In the genomic region with DNA sequence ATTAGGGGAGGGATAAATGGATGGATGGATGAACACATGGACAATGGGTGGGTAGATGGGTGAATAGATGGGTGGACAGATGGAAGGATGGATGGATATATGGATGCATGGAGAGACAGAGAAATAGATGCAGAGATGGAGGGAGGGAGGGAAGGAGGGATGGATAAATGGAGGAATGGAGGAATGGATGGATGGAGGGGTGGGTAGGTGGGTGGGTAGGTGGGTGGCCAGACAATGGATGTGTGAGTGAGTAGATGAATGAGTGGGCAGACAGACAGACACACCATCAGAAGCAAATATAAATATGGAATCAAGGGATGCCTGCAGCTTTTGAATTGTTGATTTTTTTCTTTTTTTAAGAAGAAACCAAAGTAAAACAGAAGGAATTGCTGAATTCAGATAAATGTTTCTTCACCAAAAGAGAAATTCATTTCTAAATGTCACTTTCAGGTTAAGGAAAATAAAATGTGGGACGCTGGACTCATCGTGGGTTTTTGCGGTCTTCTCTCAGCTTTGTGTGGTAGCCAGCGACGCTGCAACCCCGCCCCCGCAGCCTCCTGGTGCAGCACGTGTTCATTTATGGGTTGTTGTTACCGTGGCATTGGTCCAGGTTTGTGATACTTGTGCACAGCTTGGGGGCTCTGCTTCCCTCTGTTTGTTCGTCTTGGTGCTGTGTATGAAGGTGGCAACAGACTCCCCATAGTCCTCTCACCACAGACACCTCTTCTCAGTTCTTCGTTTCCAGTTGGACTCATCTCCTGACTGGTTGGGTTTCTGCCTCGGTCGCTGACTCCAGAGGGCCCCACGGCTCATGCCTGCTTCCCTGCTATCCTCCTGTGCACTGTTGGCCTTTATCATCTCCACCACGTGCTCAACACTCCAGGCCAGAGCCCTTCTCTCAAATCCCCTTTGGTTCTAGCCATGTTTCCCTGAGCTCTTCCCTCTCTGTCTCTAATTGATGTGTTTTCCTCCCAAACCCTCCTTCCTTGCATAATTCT, we compare ENCODE assay signal across 1 cellular context.
A peak's percentile ranks its signal among the peaks of the same experiment; 100 is the strongest.
TF ChIP-seq lines count a peak whose summit lies in the region.

No MANE protein-coding gene starts in this region.

TF ChIP-seq in K562, 482 proteins besides CTCF, POLR2A, EP300 and RAD21 (continues in another document):
- TF ChIP-seq, protein P1, sequence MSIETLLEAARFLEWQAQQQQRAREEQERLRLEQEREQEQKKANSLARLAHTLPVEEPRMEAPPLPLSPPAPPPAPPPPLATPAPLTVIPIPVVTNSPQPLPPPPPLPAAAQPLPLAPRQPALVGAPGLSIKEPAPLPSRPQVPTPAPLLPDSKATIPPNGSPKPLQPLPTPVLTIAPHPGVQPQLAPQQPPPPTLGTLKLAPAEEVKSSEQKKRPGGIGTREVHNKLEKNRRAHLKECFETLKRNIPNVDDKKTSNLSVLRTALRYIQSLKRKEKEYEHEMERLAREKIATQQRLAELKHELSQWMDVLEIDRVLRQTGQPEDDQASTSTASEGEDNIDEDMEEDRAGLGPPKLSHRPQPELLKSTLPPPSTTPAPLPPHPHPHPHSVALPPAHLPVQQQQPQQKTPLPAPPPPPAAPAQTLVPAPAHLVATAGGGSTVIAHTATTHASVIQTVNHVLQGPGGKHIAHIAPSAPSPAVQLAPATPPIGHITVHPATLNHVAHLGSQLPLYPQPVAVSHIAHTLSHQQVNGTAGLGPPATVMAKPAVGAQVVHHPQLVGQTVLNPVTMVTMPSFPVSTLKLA (conservative IDR thresholded peaks at IDR 0.05), result 0 out of 4 replicates have a peak, but pooled peaks of 1 of the 2 experiments have one; percentile 19
- TF ChIP-seq ZC3H11A (IDR thresholded peaks at IDR 0.05; ENCODE audit: low read depth, low read length) (no peak), L3MBTL2 (IDR thresholded peaks at IDR 0.05) (peak; percentile 80), PURB (CRISPR knock-in tag; IDR thresholded peaks at IDR 0.05; ENCODE audit: low read depth) (no peak), SRSF7 (optimal IDR thresholded peaks at IDR 0.05; ENCODE audit: low read depth, low read length) (no peak), BHLHE40 (IDR thresholded peaks at IDR 0.05; ENCODE audit: low read length) (0 out of 2 replicates have a peak, but pooled peaks have one; percentile 10), NFIC (IDR thresholded peaks at IDR 0.05) (peak; percentile 39; the same call in 1 of the 2 replicates), EGR1 (conservative IDR thresholded peaks at IDR 0.05) (peak; percentile 66), ZFX (CRISPR knock-in tag; IDR thresholded peaks at IDR 0.05) (peak; percentile 37), KDM2B (CRISPR knock-in tag; IDR thresholded peaks at IDR 0.05) (no peak), TFE3 (CRISPR knock-in tag; IDR thresholded peaks at IDR 0.05) (no peak), ZNF274 (IDR thresholded peaks at IDR 0.05; ENCODE audit: borderline replicate concordance, low read depth, low read length) (no peak)
- TF ChIP-seq, protein P2, sequence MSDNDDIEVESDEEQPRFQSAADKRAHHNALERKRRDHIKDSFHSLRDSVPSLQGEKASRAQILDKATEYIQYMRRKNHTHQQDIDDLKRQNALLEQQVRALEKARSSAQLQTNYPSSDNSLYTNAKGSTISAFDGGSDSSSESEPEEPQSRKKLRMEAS (CRISPR knock-in tag; IDR thresholded peaks at IDR 0.05), result 0 out of 2 replicates have a peak, but pooled peaks have one; percentile 29
- TF ChIP-seq, protein P3, sequence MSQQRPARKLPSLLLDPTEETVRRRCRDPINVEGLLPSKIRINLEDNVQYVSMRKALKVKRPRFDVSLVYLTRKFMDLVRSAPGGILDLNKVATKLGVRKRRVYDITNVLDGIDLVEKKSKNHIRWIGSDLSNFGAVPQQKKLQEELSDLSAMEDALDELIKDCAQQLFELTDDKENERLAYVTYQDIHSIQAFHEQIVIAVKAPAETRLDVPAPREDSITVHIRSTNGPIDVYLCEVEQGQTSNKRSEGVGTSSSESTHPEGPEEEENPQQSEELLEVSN (IDR thresholded peaks at IDR 0.05; ENCODE audit: borderline replicate concordance in 1 of 2, extremely low read depth in 1 of 2, insufficient read depth in 1 of 2, insufficient read length in 1 of 2, low read depth in 1 of 2, low read length in 1 of 2, poor library complexity in 1 of 2, severe bottlenecking in 1 of 2), result peak; percentile 21 to 35
- TF ChIP-seq, protein P4, sequence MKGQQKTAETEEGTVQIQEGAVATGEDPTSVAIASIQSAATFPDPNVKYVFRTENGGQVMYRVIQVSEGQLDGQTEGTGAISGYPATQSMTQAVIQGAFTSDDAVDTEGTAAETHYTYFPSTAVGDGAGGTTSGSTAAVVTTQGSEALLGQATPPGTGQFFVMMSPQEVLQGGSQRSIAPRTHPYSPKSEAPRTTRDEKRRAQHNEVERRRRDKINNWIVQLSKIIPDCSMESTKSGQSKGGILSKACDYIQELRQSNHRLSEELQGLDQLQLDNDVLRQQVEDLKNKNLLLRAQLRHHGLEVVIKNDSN (CRISPR knock-in tag; IDR thresholded peaks at IDR 0.05), result peak; percentile 72
- TF ChIP-seq, protein P5, sequence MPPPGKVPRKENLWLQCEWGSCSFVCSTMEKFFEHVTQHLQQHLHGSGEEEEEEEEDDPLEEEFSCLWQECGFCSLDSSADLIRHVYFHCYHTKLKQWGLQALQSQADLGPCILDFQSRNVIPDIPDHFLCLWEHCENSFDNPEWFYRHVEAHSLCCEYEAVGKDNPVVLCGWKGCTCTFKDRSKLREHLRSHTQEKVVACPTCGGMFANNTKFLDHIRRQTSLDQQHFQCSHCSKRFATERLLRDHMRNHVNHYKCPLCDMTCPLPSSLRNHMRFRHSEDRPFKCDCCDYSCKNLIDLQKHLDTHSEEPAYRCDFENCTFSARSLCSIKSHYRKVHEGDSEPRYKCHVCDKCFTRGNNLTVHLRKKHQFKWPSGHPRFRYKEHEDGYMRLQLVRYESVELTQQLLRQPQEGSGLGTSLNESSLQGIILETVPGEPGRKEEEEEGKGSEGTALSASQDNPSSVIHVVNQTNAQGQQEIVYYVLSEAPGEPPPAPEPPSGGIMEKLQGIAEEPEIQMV (tag; conservative IDR thresholded peaks at IDR 0.05; ENCODE audit: low read depth), result no peak
- TF ChIP-seq, protein P6, sequence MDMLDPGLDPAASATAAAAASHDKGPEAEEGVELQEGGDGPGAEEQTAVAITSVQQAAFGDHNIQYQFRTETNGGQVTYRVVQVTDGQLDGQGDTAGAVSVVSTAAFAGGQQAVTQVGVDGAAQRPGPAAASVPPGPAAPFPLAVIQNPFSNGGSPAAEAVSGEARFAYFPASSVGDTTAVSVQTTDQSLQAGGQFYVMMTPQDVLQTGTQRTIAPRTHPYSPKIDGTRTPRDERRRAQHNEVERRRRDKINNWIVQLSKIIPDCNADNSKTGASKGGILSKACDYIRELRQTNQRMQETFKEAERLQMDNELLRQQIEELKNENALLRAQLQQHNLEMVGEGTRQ (CRISPR knock-in tag; IDR thresholded peaks at IDR 0.05), result peak; percentile 59
- TF ChIP-seq, protein P7, sequence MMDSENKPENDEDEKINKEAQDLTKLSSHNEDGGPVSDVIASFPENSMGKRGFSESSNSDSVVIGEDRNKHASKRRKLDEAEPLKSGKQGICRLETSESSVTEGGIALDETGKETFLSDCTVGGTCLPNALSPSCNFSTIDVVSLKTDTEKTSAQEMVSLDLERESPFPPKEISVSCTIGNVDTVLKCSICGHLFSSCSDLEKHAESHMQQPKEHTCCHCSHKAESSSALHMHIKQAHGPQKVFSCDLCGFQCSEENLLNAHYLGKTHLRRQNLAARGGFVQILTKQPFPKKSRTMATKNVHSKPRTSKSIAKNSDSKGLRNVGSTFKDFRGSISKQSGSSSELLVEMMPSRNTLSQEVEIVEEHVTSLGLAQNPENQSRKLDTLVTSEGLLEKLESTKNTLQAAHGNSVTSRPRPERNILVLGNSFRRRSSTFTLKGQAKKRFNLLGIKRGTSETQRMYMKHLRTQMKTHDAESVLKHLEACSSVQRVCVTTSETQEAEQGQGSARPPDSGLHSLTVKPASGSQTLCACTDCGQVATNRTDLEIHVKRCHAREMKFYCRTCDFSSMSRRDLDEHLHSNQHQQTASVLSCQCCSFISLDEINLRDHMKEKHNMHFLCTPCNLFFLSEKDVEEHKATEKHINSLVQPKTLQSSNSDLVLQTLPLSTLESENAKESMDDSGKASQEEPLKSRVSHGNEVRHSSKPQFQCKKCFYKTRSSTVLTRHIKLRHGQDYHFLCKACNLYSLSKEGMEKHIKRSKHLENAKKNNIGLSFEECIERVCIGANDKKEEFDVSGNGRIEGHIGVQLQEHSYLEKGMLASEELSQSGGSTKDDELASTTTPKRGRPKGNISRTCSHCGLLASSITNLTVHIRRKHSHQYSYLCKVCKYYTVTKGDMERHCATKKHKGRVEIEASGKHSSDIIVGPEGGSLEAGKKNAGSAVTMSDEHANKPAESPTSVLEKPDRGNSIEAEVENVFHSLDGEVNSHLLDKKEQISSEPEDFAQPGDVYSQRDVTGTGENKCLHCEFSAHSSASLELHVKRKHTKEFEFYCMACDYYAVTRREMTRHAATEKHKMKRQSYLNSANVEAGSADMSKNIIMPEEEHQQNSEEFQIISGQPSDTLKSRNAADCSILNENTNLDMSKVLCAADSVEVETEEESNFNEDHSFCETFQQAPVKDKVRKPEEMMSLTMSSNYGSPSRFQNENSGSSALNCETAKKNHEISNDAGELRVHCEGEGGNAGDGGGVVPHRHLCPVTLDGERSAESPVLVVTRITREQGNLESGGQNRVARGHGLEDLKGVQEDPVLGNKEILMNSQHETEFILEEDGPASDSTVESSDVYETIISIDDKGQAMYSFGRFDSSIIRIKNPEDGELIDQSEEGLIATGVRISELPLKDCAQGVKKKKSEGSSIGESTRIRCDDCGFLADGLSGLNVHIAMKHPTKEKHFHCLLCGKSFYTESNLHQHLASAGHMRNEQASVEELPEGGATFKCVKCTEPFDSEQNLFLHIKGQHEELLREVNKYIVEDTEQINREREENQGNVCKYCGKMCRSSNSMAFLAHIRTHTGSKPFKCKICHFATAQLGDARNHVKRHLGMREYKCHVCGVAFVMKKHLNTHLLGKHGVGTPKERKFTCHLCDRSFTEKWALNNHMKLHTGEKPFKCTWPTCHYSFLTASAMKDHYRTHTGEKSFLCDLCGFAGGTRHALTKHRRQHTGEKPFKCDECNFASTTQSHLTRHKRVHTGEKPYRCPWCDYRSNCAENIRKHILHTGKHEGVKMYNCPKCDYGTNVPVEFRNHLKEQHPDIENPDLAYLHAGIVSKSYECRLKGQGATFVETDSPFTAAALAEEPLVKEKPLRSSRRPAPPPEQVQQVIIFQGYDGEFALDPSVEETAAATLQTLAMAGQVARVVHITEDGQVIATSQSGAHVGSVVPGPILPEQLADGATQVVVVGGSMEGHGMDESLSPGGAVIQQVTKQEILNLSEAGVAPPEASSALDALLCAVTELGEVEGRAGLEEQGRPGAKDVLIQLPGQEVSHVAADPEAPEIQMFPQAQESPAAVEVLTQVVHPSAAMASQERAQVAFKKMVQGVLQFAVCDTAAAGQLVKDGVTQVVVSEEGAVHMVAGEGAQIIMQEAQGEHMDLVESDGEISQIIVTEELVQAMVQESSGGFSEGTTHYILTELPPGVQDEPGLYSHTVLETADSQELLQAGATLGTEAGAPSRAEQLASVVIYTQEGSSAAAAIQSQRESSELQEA (IDR thresholded peaks at IDR 0.05; ENCODE audit: low read depth), result no peak
